In the genomic region with DNA sequence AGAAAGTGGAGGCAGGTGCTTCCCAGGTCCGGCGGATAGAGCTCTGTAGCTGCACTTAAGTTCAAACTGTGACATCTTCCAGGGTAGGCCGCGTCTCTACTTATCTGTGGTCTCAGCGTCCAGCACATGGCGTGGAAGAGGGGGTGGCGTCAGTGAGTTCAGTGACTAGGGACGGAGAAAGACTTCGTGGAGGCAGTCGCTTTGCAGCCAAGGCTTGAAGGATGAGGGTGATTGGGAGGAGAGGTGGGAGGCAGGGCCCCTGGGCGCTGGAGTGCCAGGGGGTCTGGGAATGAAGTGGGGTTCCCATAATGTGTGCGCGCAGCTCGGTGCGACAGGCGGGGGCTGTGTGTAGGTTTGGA, we compare ENCODE assay signal across 7 cellular contexts. TPM values are rescaled to one million over a fixed set of nuclear protein-coding genes. Genes with fewer than 3 reads are reported as not detected.
DNase-seq lines count a peak whose midpoint lies in the region; ATAC-seq lines count a peak whose summit lies in the region.

No MANE protein-coding gene starts in this region.

- H3K9ac ChIP-seq in iPS-20b (ENCODE audit: low read depth, low read length) = no peak overlapping the region

- H3K36me3 ChIP-seq in iPS-20b (ENCODE audit: insufficient read depth, low read depth, low read length) = no peaks in the 10 kb centered on the region

- H3K4me1 ChIP-seq in iPS-20b (ENCODE audit: insufficient read depth, low read length) = peaks cover 34% of the 10 kb centered on the region

- ATAC-seq in stimulated activated naive CD8-positive, alpha-beta T cell treated with anti-CD3 and anti-CD28 coated beads, Interleukin-15, amount 100 ng/mL, for 72 hours = no peak
- no peak for ATAC-seq in GM18867 (IDR thresholded peaks at IDR 0.05; ENCODE audit: unreplicated experiment)
- ATAC-seq in HG03095 (IDR thresholded peaks at IDR 0.05; ENCODE audit: unreplicated experiment) = no peak

- H3K27me3 ChIP-seq in iPS-20b (ENCODE audit: insufficient read depth, low read length) = no peaks in the 10 kb centered on the region

- no peak for DNase-seq in Jurkat, Clone E6-1 (ENCODE audit: low read depth, low spot score)
- DNase-seq in stimulated activated naive CD8-positive, alpha-beta T cell treated with anti-CD3 and anti-CD28 coated beads, Interleukin-15, amount 100 ng/mL, for 72 hours = no peak
- DNase-seq in iPS-NIHi7 (ENCODE audit: extremely low spot score) = no peak

- no peaks in the 10 kb centered on the region for H3K9me3 Mint-ChIP-seq in activated naive CD8-positive, alpha-beta T cell (ENCODE audit: low read depth)
- no peaks in the 10 kb centered on the region for H3K9me3 Mint-ChIP-seq in stimulated activated naive CD8-positive, alpha-beta T cell treated with anti-CD3 and anti-CD28 coated beads, Interleukin-15, amount 100 ng/mL, for 72 hours

- no peak overlapping the region for H3K27ac ChIP-seq in iPS-20b (ENCODE audit: low read length)

- no peaks in the 10 kb centered on the region for H3K27me3 Mint-ChIP-seq in activated naive CD8-positive, alpha-beta T cell
- no peaks in the 10 kb centered on the region for H3K27me3 Mint-ChIP-seq in stimulated activated naive CD8-positive, alpha-beta T cell treated with anti-CD3 and anti-CD28 coated beads, Interleukin-15, amount 100 ng/mL, for 72 hours

- no peak overlapping the region for H3K27ac Mint-ChIP-seq in activated naive CD8-positive, alpha-beta T cell
- H3K27ac Mint-ChIP-seq in stimulated activated naive CD8-positive, alpha-beta T cell treated with anti-CD3 and anti-CD28 coated beads, Interleukin-15, amount 100 ng/mL, for 72 hours = peak overlapping the region in 1 of 2 donors; percentile 20

- no peaks in the 10 kb centered on the region for H3K9me3 ChIP-seq in iPS-20b (ENCODE audit: insufficient read depth, low read depth, low read length)

- peaks cover 45% of the 10 kb centered on the region for H3K4me1 Mint-ChIP-seq in activated naive CD8-positive, alpha-beta T cell (ENCODE audit: low read depth)
- peaks cover 46% of the 10 kb centered on the region for H3K4me1 Mint-ChIP-seq in stimulated activated naive CD8-positive, alpha-beta T cell treated with anti-CD3 and anti-CD28 coated beads, Interleukin-15, amount 100 ng/mL, for 72 hours

- no peaks in the 10 kb centered on the region for H3K36me3 Mint-ChIP-seq in activated naive CD8-positive, alpha-beta T cell

- peak overlapping the region; percentile 60 for H3K4me3 Mint-ChIP-seq in activated naive CD8-positive, alpha-beta T cell
- peak overlapping the region; percentile 60 to 100 for H3K4me3 Mint-ChIP-seq in stimulated activated naive CD8-positive, alpha-beta T cell treated with anti-CD3 and anti-CD28 coated beads, Interleukin-15, amount 100 ng/mL, for 72 hours

- H3K4me3 ChIP-seq in Jurkat, Clone E6-1 (ENCODE audit: low read length) = peak overlapping the region; percentile 3; the same call in 1 of the 2 replicates
- peak overlapping the region; percentile 50; the same call in 1 of the 2 replicates for H3K4me3 ChIP-seq in iPS-20b (ENCODE audit: low read length)

RNA-seq across cellular contexts. Expression of gene AGO1, which starts 0.4 kb away (rescaled TPM):
- polyA plus RNA-seq in Jurkat, Clone E6-1 (2012; ENCODE audit: insufficient read depth, insufficient read length) = 14.8 TPM

RNA-seq across cellular contexts. Expression of gene AGO3, which starts 48.3 kb away (rescaled TPM):
- 13.1 TPM for polyA plus RNA-seq in Jurkat, Clone E6-1 (2012; ENCODE audit: insufficient read depth, insufficient read length)
